8 cellular contexts compared by ENCODE assay signal in the genomic region with DNA sequence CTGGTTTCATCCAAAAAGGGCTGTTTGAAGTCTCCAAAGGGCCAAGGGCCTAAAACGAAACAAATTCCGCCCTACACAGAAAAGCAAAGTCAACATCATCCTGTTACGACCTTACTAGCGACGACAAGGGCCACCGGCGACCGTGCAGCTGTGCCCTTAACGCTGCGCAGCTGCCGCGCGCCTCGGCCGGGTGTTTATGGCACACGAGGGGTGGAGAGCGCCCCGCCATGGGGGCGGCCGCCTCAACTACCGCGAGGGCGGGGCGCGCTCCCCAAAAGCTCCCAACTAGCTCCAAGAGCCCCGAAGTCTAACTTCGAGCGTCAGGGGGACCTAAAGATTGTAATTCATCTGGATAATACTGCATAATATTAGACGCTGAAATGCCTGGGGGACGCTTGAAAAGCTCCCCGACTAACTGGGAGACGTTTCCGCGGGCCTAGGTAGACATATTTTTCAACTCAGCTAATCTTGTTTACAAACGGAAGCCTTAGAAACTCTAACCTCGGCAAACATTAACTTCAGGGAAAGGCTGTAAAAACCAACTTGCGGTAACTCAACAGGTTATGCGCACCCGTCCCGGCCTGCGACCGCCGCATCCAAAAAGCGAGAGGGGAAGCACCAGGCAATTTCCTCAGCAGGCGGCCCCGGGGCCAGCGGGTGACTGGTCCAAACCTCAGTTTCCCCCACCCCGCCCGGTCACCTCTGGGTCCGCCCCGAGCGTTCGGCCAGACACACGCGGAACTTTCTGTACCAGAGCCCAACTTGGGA. TPM values are rescaled to one million over a fixed set of nuclear protein-coding genes. Genes with fewer than 3 reads are reported as not detected.
DNase-seq lines count a peak whose midpoint lies in the region; ATAC-seq and TF ChIP-seq lines count a peak whose summit lies in the region.

No MANE protein-coding gene starts in this region.

- no peaks in the 10 kb centered on the region for H3K9me3 ChIP-seq in lung (ENCODE audit: control insufficient read depth in 2 of 2, insufficient read depth in 1 of 2, low read length in 1 of 2)

- H3K4me1 ChIP-seq in ACC112 (ENCODE audit: control insufficient read depth, insufficient read depth, low read length, unreplicated experiment) (peaks cover 60% of the 10 kb centered on the region), lung (ENCODE audit: control insufficient read depth in 2 of 2, insufficient read depth in 2 of 2, low read length in 2 of 2) (peaks cover 3 to 6% of the 10 kb centered on the region in 2 donors)

- H3K4me3 Mint-ChIP-seq in activated CD4-positive, alpha-beta T cell treated with anti-CD3 and anti-CD28 coated beads, Interleukin-2, amount 10 ng/mL, durations not matched to agents 24 days and 14 days = peak overlapping the region; percentile 95

- H3K79me2 ChIP-seq in ACC112 (ENCODE audit: control insufficient read depth, insufficient read depth, low read length, unreplicated experiment) = peaks cover 56% of the 10 kb centered on the region

- no peak for TF ChIP-seq CTCF in lung (IDR thresholded peaks at IDR 0.05; ENCODE audit: control extremely low read depth, extremely low read depth)

- no peaks in the 10 kb centered on the region for H3K27me3 ChIP-seq in ACC112 (ENCODE audit: insufficient read depth, low read length)
- no peaks in the 10 kb centered on the region for H3K27me3 ChIP-seq in lung (ENCODE audit: control insufficient read depth, insufficient read depth)

- peak; percentile 65 for ATAC-seq in GM18511 (IDR thresholded peaks at IDR 0.05; ENCODE audit: unreplicated experiment)
- ATAC-seq in HG03045 (IDR thresholded peaks at IDR 0.05; ENCODE audit: unreplicated experiment) = peak; percentile 72
- peak; percentile 20 for ATAC-seq in lung (ENCODE audit: insufficient read depth, low FRiP score)

- peak overlapping the region; percentile 89 for H3K4me3 ChIP-seq in ACC112 (ENCODE audit: low read depth, low read length)
- peak overlapping the region; percentile 90 for H3K4me3 ChIP-seq in lung

- DNase-seq in NCI-H2171 treated with DMSO at 0.1 percent for 48 hours (lab: John Stamatoyannopoulos, UW) = peak; percentile 35
- peak; percentile 94 for DNase-seq in activated CD4-positive, alpha-beta T cell treated with anti-CD3 and anti-CD28 coated beads, Interleukin-2, amount 10 ng/mL, durations not matched to agents 24 days and 14 days
- DNase-seq in dermis microvascular lymphatic vessel endothelial cell (ENCODE audit: low read depth in 2 of 2) = peak; percentile 40 to 66
- peak; percentile 58 for DNase-seq in lung (ENCODE audit: low spot score)
- peak; percentile 59 for DNase-seq in stimulated activated CD8-positive, alpha-beta memory T cell treated with anti-CD3 and anti-CD28 coated beads, Interleukin-12 subunit alpha, Interleukin-12 subunit beta, amount 100 ng/mL, for 1 hour (ENCODE audit: low read depth)

- H3K27ac Mint-ChIP-seq in activated CD4-positive, alpha-beta T cell treated with anti-CD3 and anti-CD28 coated beads, Interleukin-2, amount 10 ng/mL, durations not matched to agents 24 days and 14 days = peak overlapping the region; percentile 99

- no peaks in the 10 kb centered on the region for H3K27me3 Mint-ChIP-seq in activated CD4-positive, alpha-beta T cell treated with anti-CD3 and anti-CD28 coated beads, Interleukin-2, amount 10 ng/mL, durations not matched to agents 24 days and 14 days

- intact Hi-C loops in activated CD4-positive, alpha-beta T cell treated with anti-CD3 and anti-CD28 coated beads, Interleukin-2, amount 10 ng/mL, durations not matched to agents 24 days and 14 days (cut with micrococcal nuclease) = loop anchor here (1.0 to 5.0 kb wide), 7 partner anchors 21 to 147 kb away; a partner anchor contains a TSS

- peaks cover 70% of the 10 kb centered on the region for H3K4me1 Mint-ChIP-seq in activated CD4-positive, alpha-beta T cell treated with anti-CD3 and anti-CD28 coated beads, Interleukin-2, amount 10 ng/mL, durations not matched to agents 24 days and 14 days

- H3K36me3 ChIP-seq in ACC112 (ENCODE audit: insufficient read depth, low read length) (no peaks in the 10 kb centered on the region; the same call in 1 of the 2 replicates), lung (ENCODE audit: control insufficient read depth in 2 of 2, insufficient read depth in 2 of 2, low read length in 2 of 2) (no peaks in the 10 kb centered on the region)

- WGBS in lung, 2 donors = 0% methylated on average over 55 of the region's 55 CpGs

- peak overlapping the region; percentile 85 for H2AFZ ChIP-seq in ACC112 (ENCODE audit: low read length, unreplicated experiment)

- H3K36me3 Mint-ChIP-seq in activated CD4-positive, alpha-beta T cell treated with anti-CD3 and anti-CD28 coated beads, Interleukin-2, amount 10 ng/mL, durations not matched to agents 24 days and 14 days (ENCODE audit: low read depth) = peaks cover 31% of the 10 kb centered on the region

- peak overlapping the region; percentile 56; the same call in 1 of the 2 replicates for H3K27ac ChIP-seq in ACC112 (ENCODE audit: low read depth, low read length)
- peak overlapping the region; percentile 72 to 92 for H3K27ac ChIP-seq in lung (ENCODE audit: low read depth in 1 of 2, low read length in 1 of 2)

- H3K9me3 Mint-ChIP-seq in activated CD4-positive, alpha-beta T cell treated with anti-CD3 and anti-CD28 coated beads, Interleukin-2, amount 10 ng/mL, durations not matched to agents 24 days and 14 days = no peaks in the 10 kb centered on the region

RNA-seq across cellular contexts. Expression of a gene that starts 0.7 kb away (rescaled TPM):
- 243 and 250 TPM in 2 replicates for total RNA-seq in activated CD4-positive, alpha-beta T cell treated with anti-CD3 and anti-CD28 coated beads, Interleukin-2, amount 10 ng/mL, durations not matched to agents 24 days and 14 days
- total RNA-seq in dermis microvascular lymphatic vessel endothelial cell = 152 and 200 TPM in 2 replicates
- 100 to 1,000 TPM; 117 to 245 TPM for total RNA-seq in lung
- polyA plus RNA-seq in lung = 10 to 100 TPM; 53.6 to 83.5 TPM

Comparison
In these comparisons a context has a peak if more than half of its experiments do, and no peak if none do; other contexts are left out.
1. Peak in every context shown above with its lines: DNase-seq, ATAC-seq, H3K4me3 ChIP-seq and H3K27ac ChIP-seq.
2. ATAC-seq: peak in every context shown above with its lines; median percentile 72 in HG03045; 65 in GM18511; 20 in lung.
3. DNase-seq: peak in every context shown above with its lines; median percentile 94 in activated CD4-positive, alpha-beta T cell treated with anti-CD3 and anti-CD28 coated beads, Interleukin-2, amount 10 ng/mL, durations not matched to agents 24 days and 14 days; 59 in stimulated activated CD8-positive, alpha-beta memory T cell treated with anti-CD3 and anti-CD28 coated beads, Interleukin-12 subunit alpha, Interleukin-12 subunit beta, amount 100 ng/mL, for 1 hour; 58 in lung; 53 in dermis microvascular lymphatic vessel endothelial cell; 35 in NCI-H2171 treated with DMSO at 0.1 percent for 48 hours.